1 cellular context compared by ENCODE assay signal in genomic region chr6:155265843-155266535, GRCh38.
TF ChIP-seq lines count a peak whose summit lies in the region.

No MANE protein-coding gene starts in this region.

TF ChIP-seq in H1, 55 proteins besides CTCF, POLR2A, EP300 and RAD21:
- TF ChIP-seq KDM4A (IDR thresholded peaks at IDR 0.05; ENCODE audit: low read depth, low read length, severe bottlenecking) (no peak), RNF2 (IDR thresholded peaks at IDR 0.05; ENCODE audit: borderline replicate concordance, low read depth, low read length, missing control alignments, poor library complexity, severe bottlenecking) (no peak), BRCA1 (IDR thresholded peaks at IDR 0.05; ENCODE audit: low read depth, low read length) (no peak), JUN (IDR thresholded peaks at IDR 0.05; ENCODE audit: low read depth, low read length) (no peak), CHD1 (IDR thresholded peaks at IDR 0.05; ENCODE audit: low read depth, low read length) (no peak)
TF ChIP-seq in H1: peak in this region for 0.
